ENCODE assay signal across 25 cellular contexts in the genomic region with DNA sequence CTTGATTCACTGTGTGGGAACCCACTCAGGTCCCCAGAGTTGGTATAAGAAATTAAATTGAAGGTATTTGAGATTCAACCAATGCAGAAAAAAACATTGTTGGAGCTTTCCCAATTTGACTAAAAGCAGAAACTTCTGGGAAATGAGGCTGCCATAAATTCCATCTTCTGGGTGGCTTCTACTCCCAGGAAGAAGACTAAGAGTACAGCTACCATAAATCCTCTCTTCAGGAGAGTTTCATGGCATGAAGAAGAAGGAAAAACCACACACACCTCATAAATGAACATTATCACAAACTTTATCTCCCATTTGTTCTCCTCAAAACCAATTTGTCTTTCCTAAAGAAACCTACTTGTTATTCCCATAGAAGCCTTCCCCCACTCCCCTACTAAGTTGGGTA.
"Had no signal": no experiment of that assay in that cellular context is flagged by ENCODE, and none has a peak within 500 bp of the region (broad histone marks: within the 10 kb centered on the region; RNA-seq: fewer than 3 reads in every experiment).

No MANE protein-coding gene starts in this region.

- ATAC-seq: activated T-cell treated with anti-CD3 and anti-CD28 coated beads, Interleukin-2, amount 50 U/mL, for 4 hours; gastroesophageal sphincter; left ventricle myocardium superior; naive thymus-derived CD8-positive, alpha-beta T cell; T-cell; upper lobe of right lung had no signal

- H3K27me3 Mint-ChIP-seq: dendritic cell treated with granulocyte-macrophage colony-stimulating factor and Interleukin-4, amounts not matched to agents 40 ng/mL and 50 ng/mL, for 4 days; naive thymus-derived CD8-positive, alpha-beta T cell; progenitor cell of endocrine pancreas; T-cell had no signal

- H3K9me3 ChIP-seq: gastroesophageal sphincter, sigmoid colon, upper lobe of right lung had no signal

- H3K27me3 ChIP-seq: brain microvascular endothelial cell, gastroesophageal sphincter, sigmoid colon, upper lobe of right lung had no signal

- H3K4me1 ChIP-seq: sigmoid colon, upper lobe of right lung had no signal

- H3K4me3 Mint-ChIP-seq: activated naive CD4-positive, alpha-beta T cell treated with anti-CD3 and anti-CD28 coated beads for 36 hours; activated T-cell treated with anti-CD3 and anti-CD28 coated beads, Interleukin-2, amount 50 U/mL, for 4 hours; dendritic cell treated with granulocyte-macrophage colony-stimulating factor and Interleukin-4, amounts not matched to agents 40 ng/mL and 50 ng/mL, for 4 days; mesothelial cell of epicardium; naive thymus-derived CD8-positive, alpha-beta T cell; T-cell; T-helper 2 cell treated with Interferon-gamma antibody and Interleukin-4, amounts not matched to agents 5 μg/mL and 100 μg/mL, for 36 hours had no signal

- H3K9me3 Mint-ChIP-seq: activated naive CD4-positive, alpha-beta T cell treated with anti-CD3 and anti-CD28 coated beads for 36 hours; activated T-cell treated with anti-CD3 and anti-CD28 coated beads, Interleukin-2, amount 50 U/mL, for 4 hours; activated T-helper 2 cell treated with anti-CD3 and anti-CD28 coated beads, Interferon-gamma antibody, Interleukin-2, Interleukin-4, amounts not matched to agents 10 μg/mL and 5 μg/mL and 100 μg/mL, durations not matched to agents 14 hours and 24 hours and 36 hours; dendritic cell treated with granulocyte-macrophage colony-stimulating factor and Interleukin-4, amounts not matched to agents 40 ng/mL and 50 ng/mL, for 4 days; naive thymus-derived CD8-positive, alpha-beta T cell; T-helper 2 cell treated with Interferon-gamma antibody and Interleukin-4, amounts not matched to agents 5 μg/mL and 100 μg/mL, for 36 hours had no signal

- H3K27ac ChIP-seq: brain microvascular endothelial cell, gastroesophageal sphincter, sigmoid colon, upper lobe of right lung had no signal

- H3K36me3 ChIP-seq: brain microvascular endothelial cell, gastroesophageal sphincter, sigmoid colon, upper lobe of right lung had no signal

- DNase-seq: activated CD4-positive, alpha-beta T cell treated with anti-CD3 and anti-CD28 coated beads for 1 hour; activated CD4-positive, alpha-beta T cell treated with anti-CD3 and anti-CD28 coated beads, Interleukin-2, amount 50 U/mL, for 4 hours; activated CD8-positive, alpha-beta memory T cell treated with anti-CD3 and anti-CD28 coated beads, Interleukin-2, amount 50 U/mL, for 48 hours; activated naive CD4-positive, alpha-beta T cell treated with anti-CD3 and anti-CD28 coated beads for 36 hours; activated T-cell treated with anti-CD3 and anti-CD28 coated beads, Interleukin-2, amount 50 U/mL, for 4 hours; brain microvascular endothelial cell; caudate nucleus; effector CD8-positive, alpha-beta T cell; erythroblast; head of caudate nucleus; left ventricle myocardium superior; mammary epithelial cell; naive thymus-derived CD8-positive, alpha-beta T cell; retina; sigmoid colon; stimulated activated CD4-positive, alpha-beta T cell treated with anti-CD3 and anti-CD28 coated beads, Interleukin-4, amount 100 ng/mL, for 24 hours; stimulated activated naive CD4-positive, alpha-beta T cell treated with Interleukin-2 at 50 U/mL for 16 hours; T-cell; upper lobe of right lung had no signal

- H3K4me3 ChIP-seq: gastroesophageal sphincter, sigmoid colon, upper lobe of right lung had no signal

- H3K27ac Mint-ChIP-seq: activated naive CD4-positive, alpha-beta T cell treated with anti-CD3 and anti-CD28 coated beads for 36 hours; activated T-helper 2 cell treated with anti-CD3 and anti-CD28 coated beads, Interferon-gamma antibody, Interleukin-2, Interleukin-4, amounts not matched to agents 10 μg/mL and 5 μg/mL and 100 μg/mL, durations not matched to agents 14 hours and 24 hours and 36 hours; dendritic cell treated with granulocyte-macrophage colony-stimulating factor and Interleukin-4, amounts not matched to agents 40 ng/mL and 50 ng/mL, for 4 days; progenitor cell of endocrine pancreas; T-cell; T-helper 2 cell treated with Interferon-gamma antibody and Interleukin-4, amounts not matched to agents 5 μg/mL and 100 μg/mL, for 36 hours had no signal
